ENCODE assay signal across 15 cellular contexts in genomic region chr19:17159466-17160393, GRCh38. TPM values are rescaled to one million over a fixed set of nuclear protein-coding genes. Genes with fewer than 3 reads are reported as not detected.
DNase-seq lines count a peak whose midpoint lies in the region; ATAC-seq and TF ChIP-seq lines count a peak whose summit lies in the region.
"Had no signal": no experiment of that assay in that cellular context is flagged by ENCODE, and none has a peak within 500 bp of the region (broad histone marks: within the 10 kb centered on the region; RNA-seq: fewer than 3 reads in every experiment).

No MANE protein-coding gene starts in this region.

- peaks cover 6% of the 10 kb centered on the region for H3K4me1 ChIP-seq in OCI-LY7 (ENCODE audit: insufficient read depth, low read length, poor library complexity, severe bottlenecking)
- no peaks in the 10 kb centered on the region for H3K4me1 ChIP-seq in osteoblast (ENCODE audit: insufficient read depth, low read length)
- H3K4me1 ChIP-seq: Caco-2, parathyroid adenoma had no signal

- H3K27ac ChIP-seq in OCI-LY7 (ENCODE audit: low read depth, low read length, poor library complexity, severe bottlenecking) (peak overlapping the region; percentile 20), osteoblast (ENCODE audit: low read depth, low read length) (no peak overlapping the region)
- H3K27ac ChIP-seq: coronary artery, parathyroid adenoma, VCaP had no signal

- BruUV-seq in OCI-LY7 (replicated peaks; lab: Mats Ljungman, UMichigan), result no TSS peak

- no peaks in the 10 kb centered on the region for H3K9me2 ChIP-seq in OCI-LY7 (ENCODE audit: insufficient read depth, low read length)

- H3K27me3 ChIP-seq in osteoblast (ENCODE audit: insufficient read depth, low read length), result no peaks in the 10 kb centered on the region

- peaks cover 56% of the 10 kb centered on the region for H3K36me3 Mint-ChIP-seq in activated CD4-positive, alpha-beta T cell treated with anti-CD3 and anti-CD28 coated beads, Interleukin-2, amount 10 ng/mL, durations not matched to agents 7 days and 5 days (ENCODE audit: low read depth)
- H3K36me3 Mint-ChIP-seq in activated CD4-positive, alpha-beta T cell treated with anti-CD3 and anti-CD28 coated beads, Interleukin-2, amount 10 ng/mL, durations not matched to agents 24 days and 14 days (ENCODE audit: low read depth), result peaks cover 61% of the 10 kb centered on the region

- no peak for DNase-seq in activated CD4-positive, alpha-beta T cell treated with anti-CD3 and anti-CD28 coated beads, Interleukin-2, amount 10 ng/mL, durations not matched to agents 7 days and 5 days
- DNase-seq in activated CD4-positive, alpha-beta T cell treated with anti-CD3 and anti-CD28 coated beads, Interleukin-2, amount 10 ng/mL, durations not matched to agents 24 days and 14 days, result no peak
- DNase-seq in OCI-LY7 (ENCODE audit: low spot score) (no peak), fibroblast of mammary gland (ENCODE audit: low read depth) (peak; percentile 14), osteoblast (ENCODE audit: insufficient read length, low spot score, missing footprints) (peak; percentile 65), GF-D8 (lab: John Stamatoyannopoulos, UW) (no peak)
- DNase-seq: amygdala; Caco-2; hypothalamus; stimulated activated CD4-positive, alpha-beta T cell treated with anti-CD3 and anti-CD28 coated beads, Interleukin-12 subunit alpha, Interleukin-12 subunit beta, amount 100 ng/mL, for 4 hours had no signal

- H2AFZ ChIP-seq in OCI-LY7 (ENCODE audit: low read length) (no peak overlapping the region), osteoblast (ENCODE audit: low read length) (no peak overlapping the region)
- H2AFZ ChIP-seq: parathyroid adenoma had no signal

- intact Hi-C loops in activated CD4-positive, alpha-beta T cell treated with anti-CD3 and anti-CD28 coated beads, Interleukin-2, amount 10 ng/mL, durations not matched to agents 24 days and 14 days (cut with micrococcal nuclease), result no loop called here
- intact Hi-C loops in OCI-LY7 (cut with micrococcal nuclease; ENCODE audit: unreplicated experiment), result no loop called here

- no peak for TF ChIP-seq CTCF in OCI-LY7 (conservative IDR thresholded peaks at IDR 0.05; ENCODE audit: low read length)
- TF ChIP-seq CTCF in fibroblast of mammary gland (conservative IDR thresholded peaks at IDR 0.05; ENCODE audit: control insufficient read depth, insufficient read depth, low read depth, low read length), result no peak
- TF ChIP-seq CTCF in osteoblast (IDR thresholded peaks at IDR 0.05; ENCODE audit: extremely low read depth, low read depth, low read length), result no peak

- no peak for ATAC-seq in GM18519 (IDR thresholded peaks at IDR 0.05; ENCODE audit: low FRiP score, unreplicated experiment)
- ATAC-seq in GM19035 (IDR thresholded peaks at IDR 0.05; ENCODE audit: unreplicated experiment), result no peak

- POLR2A ChIA-PET in activated CD4-positive, alpha-beta T cell treated with anti-CD3 and anti-CD28 coated beads, Interleukin-2, amount 10 ng/mL, durations not matched to agents 7 days and 5 days (lab: Charles Lee), result interaction anchor here (0.6 kb wide), 1 partner anchor 23 kb away, joined by 10 read pairs; no protein-coding TSS in a partner anchor
- POLR2A ChIA-PET in OCI-LY7 (lab: Charles Lee), result interaction anchor here (0.6 kb wide), 2 partner anchors 25 to 28 kb away, joined by 5 read pairs; no protein-coding TSS in a partner anchor

- H3K4me1 Mint-ChIP-seq in activated CD4-positive, alpha-beta T cell treated with anti-CD3 and anti-CD28 coated beads, Interleukin-2, amount 10 ng/mL, durations not matched to agents 7 days and 5 days, result no peaks in the 10 kb centered on the region
- H3K4me1 Mint-ChIP-seq in activated CD4-positive, alpha-beta T cell treated with anti-CD3 and anti-CD28 coated beads, Interleukin-2, amount 10 ng/mL, durations not matched to agents 24 days and 14 days, result no peaks in the 10 kb centered on the region

- H3K27me3 Mint-ChIP-seq in activated CD4-positive, alpha-beta T cell treated with anti-CD3 and anti-CD28 coated beads, Interleukin-2, amount 10 ng/mL, durations not matched to agents 7 days and 5 days, result no peaks in the 10 kb centered on the region
- H3K27me3 Mint-ChIP-seq in activated CD4-positive, alpha-beta T cell treated with anti-CD3 and anti-CD28 coated beads, Interleukin-2, amount 10 ng/mL, durations not matched to agents 24 days and 14 days, result no peaks in the 10 kb centered on the region

- CTCF ChIA-PET in activated CD4-positive, alpha-beta T cell treated with anti-CD3 and anti-CD28 coated beads, Interleukin-2, amount 10 ng/mL, durations not matched to agents 7 days and 5 days (lab: Charles Lee), result interaction anchor here (0.6 to 0.8 kb wide), 2 partner anchors 440 to 476 kb away, joined by 3 read pairs; no protein-coding TSS in a partner anchor
- CTCF ChIA-PET in OCI-LY7 (lab: Charles Lee; ENCODE audit: unreplicated experiment), result no interaction called here

- no peaks in the 10 kb centered on the region for H4K20me1 ChIP-seq in OCI-LY7 (ENCODE audit: insufficient read depth, low read length)
- no peaks in the 10 kb centered on the region for H4K20me1 ChIP-seq in osteoblast (ENCODE audit: insufficient read depth, low read length)

- H3K9me3 ChIP-seq in OCI-LY7 (ENCODE audit: low read length) (no peaks in the 10 kb centered on the region), osteoblast (ENCODE audit: low read depth, low read length) (no peaks in the 10 kb centered on the region)
- H3K9me3 ChIP-seq: Caco-2 had no signal

- H3K4me3 ChIP-seq in OCI-LY7 (ENCODE audit: low read depth, low read length, poor library complexity, severe bottlenecking) (no peak overlapping the region), fibroblast of mammary gland (ENCODE audit: control insufficient read depth, low read depth, low read length) (no peak overlapping the region), osteoblast (ENCODE audit: insufficient read depth, low read length) (no peak overlapping the region)
- H3K4me3 ChIP-seq: coronary artery had no signal

- H3K79me2 ChIP-seq in OCI-LY7 (ENCODE audit: insufficient read depth, low read depth, low read length) (no peaks in the 10 kb centered on the region), osteoblast (ENCODE audit: insufficient read depth, low read length) (no peaks in the 10 kb centered on the region)
- H3K79me2 ChIP-seq: parathyroid adenoma had no signal

- no peak overlapping the region for H3K4me2 ChIP-seq in OCI-LY7 (ENCODE audit: low read length)
- no peak overlapping the region for H3K4me2 ChIP-seq in osteoblast (ENCODE audit: insufficient read depth, low read length)

- peaks cover 86% of the 10 kb centered on the region for H3K36me3 ChIP-seq in OCI-LY7 (ENCODE audit: insufficient read depth, low read length)
- H3K36me3 ChIP-seq in osteoblast (ENCODE audit: insufficient read depth, low read length), result peaks cover 81% of the 10 kb centered on the region

- peak overlapping the region; percentile 64 for H3K27ac Mint-ChIP-seq in activated CD4-positive, alpha-beta T cell treated with anti-CD3 and anti-CD28 coated beads, Interleukin-2, amount 10 ng/mL, durations not matched to agents 7 days and 5 days
- no peak overlapping the region for H3K27ac Mint-ChIP-seq in activated CD4-positive, alpha-beta T cell treated with anti-CD3 and anti-CD28 coated beads, Interleukin-2, amount 10 ng/mL, durations not matched to agents 24 days and 14 days

- H3K9me3 Mint-ChIP-seq in activated CD4-positive, alpha-beta T cell treated with anti-CD3 and anti-CD28 coated beads, Interleukin-2, amount 10 ng/mL, durations not matched to agents 7 days and 5 days, result peaks cover 3% of the 10 kb centered on the region
- peaks cover 4% of the 10 kb centered on the region for H3K9me3 Mint-ChIP-seq in activated CD4-positive, alpha-beta T cell treated with anti-CD3 and anti-CD28 coated beads, Interleukin-2, amount 10 ng/mL, durations not matched to agents 24 days and 14 days

- H3K4me3 Mint-ChIP-seq in activated CD4-positive, alpha-beta T cell treated with anti-CD3 and anti-CD28 coated beads, Interleukin-2, amount 10 ng/mL, durations not matched to agents 7 days and 5 days, result no peak overlapping the region
- H3K4me3 Mint-ChIP-seq in activated CD4-positive, alpha-beta T cell treated with anti-CD3 and anti-CD28 coated beads, Interleukin-2, amount 10 ng/mL, durations not matched to agents 24 days and 14 days, result no peak overlapping the region

RNA-seq across cellular contexts. Expression of gene USE1, which starts 55.4 kb away (rescaled TPM):
- total RNA-seq in activated CD4-positive, alpha-beta T cell treated with anti-CD3 and anti-CD28 coated beads, Interleukin-2, amount 10 ng/mL, durations not matched to agents 7 days and 5 days, result 10 to 100 TPM; 23.3 to 24.7 TPM
- total RNA-seq in activated CD4-positive, alpha-beta T cell treated with anti-CD3 and anti-CD28 coated beads, Interleukin-2, amount 10 ng/mL, durations not matched to agents 24 days and 14 days, result 29.8 and 31.3 TPM in 2 replicates
- total RNA-seq in OCI-LY7 (2014; rRNA removed; shearing (Covaris generic)), result 31.2 TPM in 2 replicates
- total RNA-seq in OCI-LY7 (2022), result 25.4 and 28.6 TPM in 2 replicates
- total RNA-seq in osteoblast, result 22.4 and 25.7 TPM in 2 replicates

Comparison
In these comparisons a context has a peak if more than half of its experiments do, and no peak if none do; other contexts are left out.
1. DNase-seq: peak in fibroblast of mammary gland (single experiment) and osteoblast (single experiment); none in activated CD4-positive, alpha-beta T cell treated with anti-CD3 and anti-CD28 coated beads, Interleukin-2, amount 10 ng/mL, durations not matched to agents 7 days and 5 days (single experiment), activated CD4-positive, alpha-beta T cell treated with anti-CD3 and anti-CD28 coated beads, Interleukin-2, amount 10 ng/mL, durations not matched to agents 24 days and 14 days (single experiment), OCI-LY7 (single experiment) and GF-D8 (single experiment).